In the genomic region with DNA sequence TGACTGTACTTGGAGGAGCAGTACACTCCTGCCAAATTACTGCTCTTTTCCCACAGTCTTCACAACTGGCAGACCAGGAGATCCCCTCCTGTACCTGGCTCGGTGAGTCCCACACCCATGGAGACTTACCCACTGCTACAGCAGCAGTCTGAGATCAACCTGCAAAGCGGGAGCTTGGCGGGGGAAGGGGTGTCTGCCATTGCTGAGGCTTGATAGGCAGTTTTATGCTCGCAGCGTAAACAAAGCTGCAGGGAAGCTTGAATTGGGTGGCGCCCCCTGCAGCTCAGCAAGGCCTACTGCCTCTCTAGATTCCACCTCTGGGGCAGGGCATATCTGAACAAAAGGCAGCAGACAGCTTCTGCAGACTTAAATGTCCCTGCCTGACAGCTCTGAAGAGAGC, we compare ENCODE assay signal across 8 cellular contexts.
DNase-seq lines count a peak whose midpoint lies in the region; FAIRE-seq and TF ChIP-seq lines count a peak whose summit lies in the region.
"Not testable (repeated sequence)": the region's sequence is repeated elsewhere in the genome, so short reads cannot be mapped to it uniquely, and the experiment has no call there.

No MANE protein-coding gene starts in this region.

- 51% methylated on average over 6 of the region's 6 CpGs for WGBS in HUES64
- 48% methylated on average over 6 of the region's 6 CpGs; no CpG with 5 or more reads in 1 of the 2 experiments for WGBS in H1 (ENCODE audit: extremely low coverage in 1 of 2, insufficient coverage in 1 of 2, insufficient read length in 1 of 2, insufficient replicate concordance in 2 of 2, low coverage in 1 of 2, low lambda C conversion rate in 2 of 2, missing lambda C conversion rate in 1 of 2), 2 experiments
- WGBS in mesendoderm (ENCODE audit: extremely low coverage, insufficient coverage, low lambda C conversion rate), result no CpG with 5 or more reads among the region's 6 CpGs

- H3K23ac ChIP-seq in H1 (ENCODE audit: insufficient read length); mesendoderm (ENCODE audit: low read length): not testable (repeated sequence)

- not testable (repeated sequence) for H3K9me3 ChIP-seq in BE2C; HUES64 (ENCODE audit: insufficient read depth, low read depth, low read length); WERI-Rb-1 (ENCODE audit: severe bottlenecking); H1 (ENCODE audit: insufficient read depth in 2 of 2, low read depth in 1 of 2, low read length in 1 of 2); iPS-15b (ENCODE audit: control insufficient read depth, insufficient read depth, low read length)

- H2AK5ac ChIP-seq in H1 (ENCODE audit: low read depth, low read length); mesendoderm (ENCODE audit: low read length): not testable (repeated sequence)

- H2BK20ac ChIP-seq in H1 (ENCODE audit: low read length), result not testable (repeated sequence)

- peak; percentile 28 for FAIRE-seq in H1 (lab: Jason Lieb, UNC)

- H2BK12ac ChIP-seq in H1 (ENCODE audit: low read depth, low read length), result peak overlapping the region; percentile 90

- H4K5ac ChIP-seq in H1 (ENCODE audit: insufficient read length, low read depth, low read length), result peak overlapping the region; percentile 86
- not testable (repeated sequence) for H4K5ac ChIP-seq in mesendoderm (ENCODE audit: low read length)

- peak overlapping the region; percentile 97; the same call in 1 of the 2 replicates for H4K8ac ChIP-seq in H1 (ENCODE audit: extremely low read depth, insufficient read depth, low read length)
- not testable (repeated sequence) for H4K8ac ChIP-seq in mesendoderm (ENCODE audit: low read depth, low read length)

- H3K56ac ChIP-seq in H1 (replicated peaks; ENCODE audit: insufficient read length, low read depth, low read length); mesendoderm (ENCODE audit: low read length): not testable (repeated sequence)

- peak overlapping the region; percentile 61; the same call in 1 of the 2 replicates for H2BK15ac ChIP-seq in H1 (ENCODE audit: low read length)
- not testable (repeated sequence) for H2BK15ac ChIP-seq in mesendoderm (replicated peaks; ENCODE audit: low read depth)

- H3K18ac ChIP-seq in H1 (ENCODE audit: extremely low read depth, low read length), result peak overlapping the region; percentile 71
- not testable (repeated sequence) for H3K18ac ChIP-seq in mesendoderm (ENCODE audit: low read length)

- H3K27ac ChIP-seq in HUES64 (ENCODE audit: low read depth, low read length); WERI-Rb-1; H1 (ENCODE audit: low read depth, low read length); mesendoderm (ENCODE audit: low read depth, low read length): not testable (repeated sequence)

- H4K91ac ChIP-seq in H1 (replicated peaks; ENCODE audit: insufficient read length, low read length), result peak overlapping the region; percentile 80

- POLR2A ChIA-PET in H1 (lab: Charles Lee; ENCODE audit: partially characterized antibody), result interaction anchor here (0.7 to 0.8 kb wide), 3 partner anchors 9 to 290 kb away, joined by 3 read pairs; no protein-coding TSS in a partner anchor

- peak; percentile 6 for DNase-seq in BE2C
- peak; percentile 1 for DNase-seq in H7
- peak; percentile 74 for DNase-seq in NCI-H69 (lab: John Stamatoyannopoulos, UW)
- DNase-seq in WERI-Rb-1, result peak; percentile 20
- DNase-seq in H1 (ENCODE audit: low read depth in 1 of 2, low spot score in 2 of 2), result peak; percentile 56 to 79
- DNase-seq in mesendoderm, result peak; percentile 84

- H4K20me1 ChIP-seq in H1 (replicated peaks in 1 of 2; ENCODE audit: control insufficient read depth in 1 of 2, insufficient read depth in 2 of 2, low read length in 2 of 2), result not testable (repeated sequence)

- H3K14ac ChIP-seq in H1 (ENCODE audit: insufficient read length), result not testable (repeated sequence)

- TF ChIP-seq POLR2A in H1 (IDR thresholded peaks at IDR 0.05; ENCODE audit: control extremely low read depth in 1 of 2, low read depth in 2 of 2, low read length in 2 of 2), result not testable (repeated sequence)

- H3K79me1 ChIP-seq in H1 (ENCODE audit: low read depth, low read length); mesendoderm (ENCODE audit: low read length): not testable (repeated sequence)

- H3K27me3 ChIP-seq in BE2C; H7 (ENCODE audit: control insufficient read depth, insufficient read depth, low read length); HUES64 (ENCODE audit: insufficient read depth, low read length); WERI-Rb-1 (ENCODE audit: insufficient read depth, low read depth, severe bottlenecking); H1 (replicated peaks in 1 of 4; ENCODE audit: control insufficient read depth in 3 of 4, extremely low read depth in 1 of 4, insufficient read depth in 3 of 4, low read length in 3 of 4); iPS-15b (ENCODE audit: control insufficient read depth, insufficient read depth, low read length); mesendoderm (ENCODE audit: insufficient read depth, low read length, poor library complexity): not testable (repeated sequence)

- H3K79me2 ChIP-seq in H1 (ENCODE audit: control insufficient read depth in 1 of 2, insufficient read depth in 2 of 2, low read length in 2 of 2); mesendoderm (ENCODE audit: control insufficient read depth, insufficient read depth, low read length): not testable (repeated sequence)

- CTCF ChIA-PET in H1 (lab: Charles Lee; ENCODE audit: partially characterized antibody), result interaction anchor here (0.7 to 2.3 kb wide), 17 partner anchors 9 to 351 kb away, joined by 3 to 13 read pairs (median 4); partner anchors contain the start of gene VCAM1

- peak overlapping the region; percentile 56 to 64 for H3K4me2 ChIP-seq in H1 (ENCODE audit: insufficient read depth in 1 of 2, low read depth in 2 of 2, low read length in 2 of 2)
- not testable (repeated sequence) for H3K4me2 ChIP-seq in mesendoderm (ENCODE audit: low read length)

- H3K36me3 ChIP-seq in BE2C; H7 (replicated peaks; ENCODE audit: control insufficient read depth, insufficient read depth, low read length); HUES64 (ENCODE audit: insufficient read depth, low read length); WERI-Rb-1; H1 (ENCODE audit: control insufficient read depth in 2 of 4, insufficient read depth in 4 of 4, low read length in 3 of 4); iPS-15b (ENCODE audit: control insufficient read depth, insufficient read depth, low read length); mesendoderm (ENCODE audit: control insufficient read depth, insufficient read depth, low read length): not testable (repeated sequence)

- H3K4me1 ChIP-seq in BE2C; HUES64 (ENCODE audit: insufficient read depth, low read length); H1 (replicated peaks in 1 of 4; ENCODE audit: control insufficient read depth in 3 of 4, insufficient read depth in 4 of 4, low read length in 3 of 4); iPS-15b (ENCODE audit: control insufficient read depth, insufficient read depth, low read length); mesendoderm (ENCODE audit: control insufficient read depth, low read depth, low read length): not testable (repeated sequence)

- not testable (repeated sequence) for H3K4ac ChIP-seq in H1 (replicated peaks; ENCODE audit: insufficient read length, low read depth, low read length); mesendoderm (ENCODE audit: low read depth, low read length)

- peak; percentile 27 to 43; a peak in 3 of 4 replicates for TF ChIP-seq RAD21 in H1 (IDR thresholded peaks at IDR 0.05 in 1 of 2, conservative IDR thresholded peaks at IDR 0.05 in 1 of 2; ENCODE audit: low read depth in 2 of 2, low read length in 2 of 2)

- peak overlapping the region; percentile 3; the same call in 1 of the 2 replicates for H3K9ac ChIP-seq in HUES64 (ENCODE audit: low read depth, low read length)
- peak overlapping the region in 1 of 4 experiments; percentile 61; a peak in 1 of 7 replicates for H3K9ac ChIP-seq in H1 (replicated peaks in 1 of 4; ENCODE audit: extremely low read depth in 1 of 4, low read depth in 3 of 4, low read length in 3 of 4)
- peak overlapping the region; percentile 85 for H3K9ac ChIP-seq in iPS-15b (ENCODE audit: low read depth, low read length)
- H3K9ac ChIP-seq in mesendoderm (ENCODE audit: low read length), result not testable (repeated sequence)

- H2BK120ac ChIP-seq in H1 (replicated peaks; ENCODE audit: low read depth, low read length); mesendoderm (ENCODE audit: low read depth, low read length): not testable (repeated sequence)

- not testable (repeated sequence) for TF ChIP-seq CTCF in BE2C (IDR thresholded peaks at IDR 0.05; ENCODE audit: low read depth, low read length); WERI-Rb-1 (IDR thresholded peaks at IDR 0.05; ENCODE audit: low read depth, low read length)
- TF ChIP-seq CTCF in H1 (IDR thresholded peaks at IDR 0.05; ENCODE audit: control extremely low read depth in 1 of 3, insufficient read depth in 1 of 3, low read depth in 1 of 3, low read length in 3 of 3), result peak in 2 of 3 experiments; percentile 31 to 49; a peak in 3 of 4 replicates

- H3K4me3 ChIP-seq in BE2C (ENCODE audit: low read depth, low read length); H7 (ENCODE audit: insufficient read depth, low read depth, low read length); WERI-Rb-1 (ENCODE audit: low read depth, low read length); mesendoderm (ENCODE audit: low read length): not testable (repeated sequence)
- H3K4me3 ChIP-seq in HUES64 (ENCODE audit: low read length) (peak overlapping the region; percentile 21; the same call in 1 of the 2 replicates), H1 (ENCODE audit: extremely low read depth in 1 of 4, insufficient read depth in 2 of 4, low read depth in 3 of 4, low read length in 4 of 4) (peak overlapping the region in 1 of 4 experiments; percentile 36; a peak in 2 of 8 replicates), iPS-15b (ENCODE audit: low read depth, low read length) (peak overlapping the region; percentile 70)

- H3K23me2 ChIP-seq in H1 (ENCODE audit: low read depth, low read length), result not testable (repeated sequence)

- not testable (repeated sequence) for TF ChIP-seq EP300 in H1 (IDR thresholded peaks at IDR 0.05; ENCODE audit: borderline replicate concordance in 1 of 2, low read depth in 2 of 2, low read length in 2 of 2)

- not testable (repeated sequence) for H2BK5ac ChIP-seq in H1 (ENCODE audit: low read depth, low read length); mesendoderm (ENCODE audit: low read length)

- H2AFZ ChIP-seq in H1 (ENCODE audit: low read length), result peak overlapping the region; percentile 100

Comparison
In these comparisons a context has a peak if more than half of its experiments do, and no peak if none do; other contexts are left out.
1. DNase-seq: peak in every context shown above with its lines; median percentile 84 in mesendoderm; 74 in NCI-H69; 68 in H1; 20 in WERI-Rb-1; 6 in BE2C; 1 in H7.